11 cellular contexts compared by ENCODE assay signal in genomic region chr1:10646347-10646861, GRCh38.
DNase-seq lines count a peak whose midpoint lies in the region; ATAC-seq and FAIRE-seq lines count a peak whose summit lies in the region.
"Had no signal": no experiment of that assay in that cellular context is flagged by ENCODE, and none has a peak within 500 bp of the region (broad histone marks: within the 10 kb centered on the region; RNA-seq: fewer than 3 reads in every experiment).

No MANE protein-coding gene starts in this region.

- peaks cover 36% of the 10 kb centered on the region for H3K36me3 Mint-ChIP-seq in stimulated activated memory B cell treated with anti-CD40 and anti-IgM and Interleukin-4, amounts not matched to agents 10 μg/mL and 1 μg/mL and 100 μg/mL, for 72 hours
- H3K36me3 Mint-ChIP-seq: brain had no signal

- no peaks in the 10 kb centered on the region for H3K9me3 Mint-ChIP-seq in stimulated activated memory B cell treated with anti-CD40 and anti-IgM and Interleukin-4, amounts not matched to agents 10 μg/mL and 1 μg/mL and 100 μg/mL, for 72 hours
- H3K9me3 Mint-ChIP-seq: brain had no signal

- DNase-seq in GM04504 (ENCODE audit: low read depth): peak; percentile 35
- DNase-seq in RCC 7860 (ENCODE audit: low spot score): peak; percentile 41
- peak; percentile 51 for DNase-seq in fibroblast of peridontal ligament (ENCODE audit: extremely low read depth)
- DNase-seq in renal cortical epithelial cell (ENCODE audit: low read depth): peak; percentile 31
- DNase-seq in NCI-H128 (lab: John Stamatoyannopoulos, UW; ENCODE audit: unreplicated experiment): no peak
- DNase-seq in cerebellar nuclear complex (lab: John Stamatoyannopoulos, UW): no peak
- DNase-seq in activated CD4-positive, alpha-beta T cell treated with anti-CD3 and anti-CD28 coated beads, Interleukin-2, amount 50 U/mL, for 48 hours: no peak
- DNase-seq: NCI-H1417 treated with DMSO at 0.1 percent for 48 hours had no signal

- no peak for FAIRE-seq in RCC 7860 (lab: Jason Lieb, UNC)
- FAIRE-seq: islet of Langerhans had no signal

- no peak overlapping the region for H3K4me3 Mint-ChIP-seq in stimulated activated memory B cell treated with anti-CD40 and anti-IgM and Interleukin-4, amounts not matched to agents 10 μg/mL and 1 μg/mL and 100 μg/mL, for 72 hours
- H3K4me3 Mint-ChIP-seq: brain had no signal

- H3K27ac Mint-ChIP-seq in stimulated activated memory B cell treated with anti-CD40 and anti-IgM and Interleukin-4, amounts not matched to agents 10 μg/mL and 1 μg/mL and 100 μg/mL, for 72 hours: no peak overlapping the region

- H3K4me1 Mint-ChIP-seq in stimulated activated memory B cell treated with anti-CD40 and anti-IgM and Interleukin-4, amounts not matched to agents 10 μg/mL and 1 μg/mL and 100 μg/mL, for 72 hours: no peaks in the 10 kb centered on the region

- no peaks in the 10 kb centered on the region for H3K27me3 Mint-ChIP-seq in stimulated activated memory B cell treated with anti-CD40 and anti-IgM and Interleukin-4, amounts not matched to agents 10 μg/mL and 1 μg/mL and 100 μg/mL, for 72 hours
- H3K27me3 Mint-ChIP-seq: brain had no signal

- no peak for ATAC-seq in stimulated activated memory B cell treated with anti-CD40 and anti-IgM and Interleukin-4, amounts not matched to agents 10 μg/mL and 1 μg/mL and 100 μg/mL, for 72 hours

Comparison
In these comparisons a context has a peak if more than half of its experiments do, and no peak if none do; other contexts are left out.
1. DNase-seq: peak in GM04504 (single experiment), RCC 7860 (single experiment), fibroblast of peridontal ligament (single experiment) and renal cortical epithelial cell (single experiment); none in NCI-H128 (single experiment), cerebellar nuclear complex (0 of 2) and activated CD4-positive, alpha-beta T cell treated with anti-CD3 and anti-CD28 coated beads, Interleukin-2, amount 50 U/mL, for 48 hours (0 of 2).